1 cellular context compared by ENCODE assay signal in the genomic region with DNA sequence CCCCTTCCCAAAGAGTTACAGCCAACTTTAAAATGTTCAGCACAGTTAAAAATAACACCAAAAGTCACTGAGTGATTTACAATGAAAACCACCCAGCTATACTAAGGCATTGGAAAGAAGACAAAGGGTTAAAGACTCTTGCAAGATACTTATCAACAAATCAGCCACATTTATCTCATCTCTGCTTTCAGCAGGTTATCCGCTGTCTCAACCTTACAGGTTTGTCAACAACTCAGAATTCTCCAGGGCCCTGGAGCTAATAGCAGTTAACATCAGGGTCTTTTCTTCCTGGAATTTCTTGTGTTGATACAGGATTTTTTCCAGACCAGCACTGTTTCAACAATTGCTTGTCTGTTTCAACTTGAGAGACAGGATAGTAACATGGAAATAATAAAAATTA.
TF ChIP-seq lines count a peak whose summit lies in the region.

No MANE protein-coding gene starts in this region.

TF ChIP-seq in GM23338, 12 proteins besides CTCF, POLR2A, EP300 and RAD21 (continued from another document):
- no peak for TF ChIP-seq ZNF462 (CRISPR knock-in tag; IDR thresholded peaks at IDR 0.05)
- TF ChIP-seq STAT1 (IDR thresholded peaks at IDR 0.05; ENCODE audit: unreplicated experiment) = no peak
- no peak for TF ChIP-seq REST (IDR thresholded peaks at IDR 0.05; ENCODE audit: unreplicated experiment)
